ENCODE assay signal across 17 cellular contexts in genomic region chr14:74418031-74418430, GRCh38. TPM values are rescaled to one million over a fixed set of nuclear protein-coding genes. Genes with fewer than 3 reads are reported as not detected.
A peak's percentile ranks its signal among the peaks of the same experiment; 100 is the strongest.
DNase-seq lines count a peak whose midpoint lies in the region; ATAC-seq lines count a peak whose summit lies in the region.
"Had no signal": no experiment of that assay in that cellular context is flagged by ENCODE, and none has a peak within 500 bp of the region (broad histone marks: within the 10 kb centered on the region; RNA-seq: fewer than 3 reads in every experiment).

No MANE protein-coding gene starts in this region.

- 52 to 54% methylated on average over 8 of the region's 8 CpGs for WGBS in ectodermal cell, 2 experiments

- DNase-seq in midbrain (lab: John Stamatoyannopoulos, UW) (peak; percentile 36), activated gamma-delta T cell treated with Interleukin-2 at 50 U/mL for 16 hours (no peak), T-cell (no peak), NCI-H345 treated with DMSO at 0.1 percent for 48 hours (lab: John Stamatoyannopoulos, UW; ENCODE audit: unreplicated experiment) (no peak)
- DNase-seq: Caco-2; CD8-positive, alpha-beta memory T cell; DND-41; GDM1; H7 had no signal

- peak overlapping the region; percentile 14 for H3K9ac ChIP-seq in HUES6 (ENCODE audit: low read length)
- H3K9ac ChIP-seq: BLaER1 had no signal

- H3K4me3 Mint-ChIP-seq in T-cell, result no peak overlapping the region
- H3K4me3 Mint-ChIP-seq: CD8-positive, alpha-beta memory T cell; GM23338; IgD-negative memory B cell had no signal

- POLR2A ChIA-PET in T-cell (lab: Charles Lee), result no interaction called here

- H3K27me3 ChIP-seq in HUES6 (ENCODE audit: control insufficient read depth, insufficient read depth, low read length), result peaks cover 10% of the 10 kb centered on the region; the same call in 1 of the 2 replicates
- no peaks in the 10 kb centered on the region for H3K27me3 ChIP-seq in ectodermal cell (ENCODE audit: control insufficient read depth, insufficient read depth, low read length, poor library complexity, severe bottlenecking)

- H3K27me3 Mint-ChIP-seq in T-cell, result peaks cover 30 to 32% of the 10 kb centered on the region in 2 donors

- H3K4me1 Mint-ChIP-seq in T-cell, result no peaks in the 10 kb centered on the region
- H3K4me1 Mint-ChIP-seq: CD8-positive, alpha-beta memory T cell had no signal

- H3K4me1 ChIP-seq in HUES6 (ENCODE audit: control insufficient read depth, insufficient read depth, low read length), result peaks cover 23% of the 10 kb centered on the region
- peaks cover 51% of the 10 kb centered on the region for H3K4me1 ChIP-seq in ectodermal cell (ENCODE audit: control insufficient read depth, insufficient read depth, low read length)
- H3K4me1 ChIP-seq: A549, BLaER1, Caco-2 had no signal

- H3K9me3 Mint-ChIP-seq in T-cell, result peaks cover 3 to 6% (median 6%) of the 10 kb centered on the region in 3 donors
- H3K9me3 Mint-ChIP-seq: GM23338 had no signal

- H3K27ac ChIP-seq in HUES6 (ENCODE audit: low read depth, low read length), result peak overlapping the region; percentile 12; the same call in 1 of the 2 replicates
- H3K27ac ChIP-seq in ectodermal cell (ENCODE audit: insufficient read depth, low read depth, low read length, poor library complexity, severe bottlenecking), result peak overlapping the region; percentile 26
- H3K27ac ChIP-seq: A549, BLaER1 had no signal

- H3K36me3 ChIP-seq in HUES6 (ENCODE audit: control insufficient read depth, insufficient read depth, low read length), result no peaks in the 10 kb centered on the region
- H3K36me3 ChIP-seq in ectodermal cell (ENCODE audit: control insufficient read depth, insufficient read depth, low read length), result no peaks in the 10 kb centered on the region
- H3K36me3 ChIP-seq: BLaER1 had no signal

- no peak overlapping the region for H3K27ac Mint-ChIP-seq in T-cell
- H3K27ac Mint-ChIP-seq: CD8-positive, alpha-beta memory T cell; GM23338; IgD-negative memory B cell had no signal

- no peaks in the 10 kb centered on the region for H3K36me3 Mint-ChIP-seq in T-cell
- H3K36me3 Mint-ChIP-seq: IgD-negative memory B cell had no signal

- no peak for ATAC-seq in T-cell (replicated peaks in 1 of 4)
- ATAC-seq: A549, GM23338 had no signal

- H3K9me3 ChIP-seq in HUES6 (ENCODE audit: control insufficient read depth, insufficient read depth, low read depth, low read length), result no peaks in the 10 kb centered on the region
- H3K9me3 ChIP-seq in ectodermal cell (ENCODE audit: control insufficient read depth, low read length), result no peaks in the 10 kb centered on the region
- H3K9me3 ChIP-seq: A549, BLaER1, Caco-2 had no signal

- H3K4me3 ChIP-seq in HUES6 (ENCODE audit: low read depth, low read length), result no peak overlapping the region
- no peak overlapping the region for H3K4me3 ChIP-seq in ectodermal cell (ENCODE audit: insufficient read depth, low read depth, low read length)
- H3K4me3 ChIP-seq: A549, BLaER1, GM23338 had no signal

- CTCF ChIA-PET in T-cell (lab: Charles Lee), result interaction anchor here in 1 of 2 donors (0.6 kb wide), 1 partner anchor 1943 kb away, joined by 4 read pairs; no protein-coding TSS in a partner anchor

RNA-seq across cellular contexts. Expression of gene SYNDIG1L, which starts 8.0 kb away (rescaled TPM):
- 0.37 TPM for polyA plus RNA-seq in ectodermal cell (2013, experiment 1 of 4)
- 0.25 TPM for polyA plus RNA-seq in ectodermal cell (2013, experiment 2 of 4)
- polyA plus RNA-seq in ectodermal cell (2013, experiment 3 of 4), result 0.48 TPM
- 0.41 TPM for polyA plus RNA-seq in ectodermal cell (2013, experiment 4 of 4)
- total RNA-seq in T-cell, result under 1 TPM in 1 of 5 donors, not detected in 4; 0.73 TPM
- total RNA-seq: CD8-positive, alpha-beta memory T cell; HT-29 had no signal
- polyA plus RNA-seq: A549; AG04450; CD8-positive, alpha-beta memory T cell; IgD-negative memory B cell had no signal
